25 cellular contexts compared by ENCODE assay signal in the genomic region with DNA sequence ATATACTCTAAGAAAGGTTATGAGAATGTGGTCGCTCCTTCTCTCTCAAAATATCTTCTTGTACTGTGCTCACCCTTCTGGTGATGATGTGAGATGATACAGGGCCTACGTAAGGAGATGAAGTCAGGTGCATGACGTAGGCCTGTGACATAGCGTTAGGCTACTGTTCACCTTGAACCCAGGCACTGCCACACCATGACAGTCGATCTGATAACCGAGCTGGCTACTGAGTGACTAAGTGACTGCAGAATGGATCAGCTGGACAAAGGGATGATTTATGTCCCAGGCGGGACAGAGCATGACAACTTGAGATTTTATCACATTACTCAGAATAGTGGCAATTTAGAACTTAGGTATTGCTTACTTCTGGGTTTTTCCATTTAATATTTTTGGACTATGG.
"Had no signal": no experiment of that assay in that cellular context is flagged by ENCODE, and none has a peak within 500 bp of the region (broad histone marks: within the 10 kb centered on the region; RNA-seq: fewer than 3 reads in every experiment).

No MANE protein-coding gene starts in this region.

- H3K36me3 ChIP-seq: gastroesophageal sphincter, heart left ventricle, left lung, neural progenitor cell, prostate gland, right atrium auricular region, sigmoid colon, stomach, thyroid gland, upper lobe of left lung had no signal

- H3K9ac ChIP-seq: neural progenitor cell, parathyroid adenoma had no signal

- H3K4me3 ChIP-seq: gastroesophageal sphincter, heart left ventricle, hepatocyte, left lung, mucosa of descending colon, neural progenitor cell, prostate gland, right atrium auricular region, sigmoid colon, stomach, thyroid gland, upper lobe of left lung had no signal

- H3K9me3 ChIP-seq: mucosa of descending colon, prostate gland, thyroid gland had no signal

- H3K27ac ChIP-seq: gastroesophageal sphincter, heart left ventricle, hepatocyte, left lung, neural progenitor cell, parathyroid adenoma, prostate gland, right atrium auricular region, sigmoid colon, stomach, thyroid gland, upper lobe of left lung had no signal

- H3K36me3 Mint-ChIP-seq: naive B cell; neural progenitor cell; stimulated activated effector memory CD8-positive, alpha-beta T cell treated with anti-CD3 and anti-CD28 coated beads, Interleukin-12 subunit alpha, Interleukin-12 subunit beta, amount 100 ng/mL, for 72 hours had no signal

- H3K27ac Mint-ChIP-seq: effector memory CD8-positive, alpha-beta T cell; mesothelial cell of epicardium; naive B cell; nephron; neural progenitor cell; stimulated activated effector memory CD8-positive, alpha-beta T cell treated with anti-CD3 and anti-CD28 coated beads, Interleukin-12 subunit alpha, Interleukin-12 subunit beta, amount 100 ng/mL, for 72 hours had no signal

- H3K4me1 ChIP-seq: gastroesophageal sphincter, left lung, neural progenitor cell, prostate gland, right atrium auricular region, stomach, thyroid gland, upper lobe of left lung had no signal

- ATAC-seq: effector memory CD8-positive, alpha-beta T cell; gastroesophageal sphincter; heart left ventricle; left cardiac atrium; left lung; mucosa of descending colon; stimulated activated effector memory CD8-positive, alpha-beta T cell treated with anti-CD3 and anti-CD28 coated beads, Interleukin-12 subunit alpha, Interleukin-12 subunit beta, amount 100 ng/mL, for 72 hours had no signal

- DNase-seq: cortex of kidney; effector memory CD8-positive, alpha-beta T cell; foreskin fibroblast; heart left ventricle; left cardiac atrium; left lung; mesenchymal stem cell; mucosa of descending colon; naive B cell; sigmoid colon; stimulated activated CD4-positive, alpha-beta T cell treated with anti-CD3 and anti-CD28 coated beads, Interleukin-2, amount 100 ng/mL, for 24 hours; stimulated activated CD4-positive, alpha-beta T cell treated with anti-CD3 and anti-CD28 coated beads, Interleukin-4, amount 100 ng/mL, for 24 hours; stimulated activated naive CD4-positive, alpha-beta T cell treated with Interleukin-2 at 50 U/mL for 16 hours; stomach; thyroid gland; upper lobe of left lung had no signal

- H3K4me1 Mint-ChIP-seq: mesothelial cell of epicardium; naive B cell; neural progenitor cell; stimulated activated effector memory CD8-positive, alpha-beta T cell treated with anti-CD3 and anti-CD28 coated beads, Interleukin-12 subunit alpha, Interleukin-12 subunit beta, amount 100 ng/mL, for 72 hours had no signal

- H3K9me3 Mint-ChIP-seq: effector memory CD8-positive, alpha-beta T cell; neural progenitor cell had no signal

- H3K27me3 ChIP-seq: gastroesophageal sphincter, heart left ventricle, hepatocyte, left lung, neural progenitor cell, right atrium auricular region, sigmoid colon, stomach, thyroid gland, upper lobe of left lung had no signal

- H3K4me3 Mint-ChIP-seq: effector memory CD8-positive, alpha-beta T cell; mesothelial cell of epicardium; nephron; neural progenitor cell; stimulated activated effector memory CD8-positive, alpha-beta T cell treated with anti-CD3 and anti-CD28 coated beads, Interleukin-12 subunit alpha, Interleukin-12 subunit beta, amount 100 ng/mL, for 72 hours had no signal
